11 cellular contexts compared by ENCODE assay signal in genomic region chr1:24987424-24987823, GRCh38. TPM values are rescaled to one million over a fixed set of nuclear protein-coding genes. Genes with fewer than 3 reads are reported as not detected.
"Had no signal": no experiment of that assay in that cellular context is flagged by ENCODE, and none has a peak within 500 bp of the region (broad histone marks: within the 10 kb centered on the region; RNA-seq: fewer than 3 reads in every experiment).

No MANE protein-coding gene starts in this region.

- H3K36me3 Mint-ChIP-seq: activated CD8-positive, alpha-beta memory T cell treated with anti-CD3 and anti-CD28 coated beads, Interleukin-2, amount 10 ng/mL, durations not matched to agents 7 days and 5 days; mesothelial cell of epicardium had no signal

- FAIRE-seq: urothelium cell line had no signal

- H3K4me3 Mint-ChIP-seq: activated CD8-positive, alpha-beta memory T cell treated with anti-CD3 and anti-CD28 coated beads, Interleukin-2, amount 10 ng/mL, durations not matched to agents 7 days and 5 days; mesothelial cell of epicardium had no signal

- H3K4me1 Mint-ChIP-seq: mesothelial cell of epicardium had no signal

- DNase-seq: activated CD8-positive, alpha-beta memory T cell treated with anti-CD3 and anti-CD28 coated beads, Interleukin-2, amount 10 ng/mL, durations not matched to agents 7 days and 5 days; activated T-cell treated with anti-CD3 and anti-CD28 coated beads, Interleukin-2, amount 50 U/mL, for 72 hours; brain microvascular endothelial cell; dermis blood vessel endothelial cell; thyroid gland; WERI-Rb-1 had no signal

- H3K27ac Mint-ChIP-seq: activated CD8-positive, alpha-beta memory T cell treated with anti-CD3 and anti-CD28 coated beads, Interleukin-2, amount 10 ng/mL, durations not matched to agents 7 days and 5 days; activated T-cell treated with anti-CD3 and anti-CD28 coated beads, Interleukin-2, amount 50 U/mL, for 72 hours; mesothelial cell of epicardium had no signal

- ATAC-seq: activated CD8-positive, alpha-beta memory T cell treated with anti-CD3 and anti-CD28 coated beads, Interleukin-2, amount 10 ng/mL, durations not matched to agents 7 days and 5 days; psoas muscle; sciatic nerve had no signal

- H3K27me3 Mint-ChIP-seq: activated CD8-positive, alpha-beta memory T cell treated with anti-CD3 and anti-CD28 coated beads, Interleukin-2, amount 10 ng/mL, durations not matched to agents 7 days and 5 days had no signal

- H3K9me3 Mint-ChIP-seq: activated T-cell treated with anti-CD3 and anti-CD28 coated beads, Interleukin-2, amount 50 U/mL, for 72 hours; mesothelial cell of epicardium had no signal

RNA-seq across cellular contexts. Expression of gene RUNX3, which starts 57.3 kb away (rescaled TPM):
- total RNA-seq: dermis blood vessel endothelial cell, myocyte had no signal
